Comparison of ENCODE assay signal across 24 cellular contexts in the genomic region with DNA sequence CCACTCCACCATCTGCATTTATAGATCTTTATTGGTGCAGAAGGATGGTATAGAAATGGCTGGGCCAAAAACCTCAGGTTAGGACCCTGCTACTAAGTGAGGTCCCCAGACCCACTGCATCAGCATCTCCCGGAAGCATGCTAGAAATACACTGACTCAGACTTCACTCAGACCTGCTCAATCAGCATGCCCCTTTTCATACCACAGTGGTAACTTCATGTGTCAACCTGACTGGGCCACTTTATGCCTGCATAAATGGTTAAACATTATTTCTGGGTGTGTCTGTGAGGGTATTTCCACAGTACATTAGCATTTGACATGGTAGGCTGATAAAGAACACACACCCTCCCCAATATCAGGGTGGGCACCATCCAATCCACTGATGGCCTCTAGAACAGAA.
DNase-seq lines count a peak whose midpoint lies in the region; ATAC-seq, FAIRE-seq and TF ChIP-seq lines count a peak whose summit lies in the region.
"Had no signal": no experiment of that assay in that cellular context is flagged by ENCODE, and none has a peak within 500 bp of the region (broad histone marks: within the 10 kb centered on the region; RNA-seq: fewer than 3 reads in every experiment).

No MANE protein-coding gene starts in this region.

- in situ Hi-C loops in Caki2 (cut with HindIII; ENCODE audit: low pct_unique_long_range_greater_than_20kb, low sequenced_read_pairs) = no loop called here

- TF ChIP-seq CTCF in bronchial epithelial cell (IDR thresholded peaks at IDR 0.05; ENCODE audit: insufficient read depth, low read length, severe bottlenecking) (no peak), foreskin keratinocyte (conservative IDR thresholded peaks at IDR 0.05) (no peak)

- H3K27me3 ChIP-seq in bronchial epithelial cell (ENCODE audit: control insufficient read depth, insufficient read depth, low read length) = no peaks in the 10 kb centered on the region
- H3K27me3 ChIP-seq in foreskin keratinocyte = no peaks in the 10 kb centered on the region
- H3K27me3 ChIP-seq: BE2C; BLaER1 treated with 17β-estradiol and CSF1 and Interleukin-3, amounts not matched to agents 10 nM and 100 nM had no signal

- H3K27ac ChIP-seq in foreskin keratinocyte = peak overlapping the region; percentile 86
- H3K27ac ChIP-seq: A549; BLaER1 treated with 17β-estradiol and CSF1 and Interleukin-3, amounts not matched to agents 10 nM and 100 nM had no signal

- ATAC-seq in foreskin keratinocyte = peak; percentile 55
- ATAC-seq in GM19395 (IDR thresholded peaks at IDR 0.05; ENCODE audit: unreplicated experiment) = no peak
- ATAC-seq: A549 had no signal

- H3K36me3 ChIP-seq in bronchial epithelial cell (ENCODE audit: control insufficient read depth, insufficient read depth, low read length) = no peaks in the 10 kb centered on the region
- H3K36me3 ChIP-seq: BE2C; BLaER1 treated with 17β-estradiol and CSF1 and Interleukin-3, amounts not matched to agents 10 nM and 100 nM; HAP-1 had no signal

- peaks cover 10% of the 10 kb centered on the region for H3K4me1 ChIP-seq in foreskin keratinocyte
- H3K4me1 ChIP-seq: A549, BE2C, HAP-1 had no signal

- DNase-seq in Caki2 (ENCODE audit: low read depth) (peak; percentile 49), bronchial epithelial cell (ENCODE audit: low read depth) (peak; percentile 67), foreskin keratinocyte (peak; percentile 29 to 59), renal cortical epithelial cell (ENCODE audit: low read depth) (peak; percentile 31), NCI-H2029 treated with DMSO at 0.1 percent for 48 hours (lab: John Stamatoyannopoulos, UW) (no peak), medulla oblongata (ENCODE audit: extremely low spot score) (no peak)
- DNase-seq: 8988T; ACHN; AML-193; BE2C; Calu3; CD4-positive, alpha-beta T cell; CD8-positive, alpha-beta memory T cell; DMS79 treated with DMSO at 0.1 percent for 48 hours; GF-D8; GOT3; HFFc6 had no signal

- H3K4me3 ChIP-seq in bronchial epithelial cell (ENCODE audit: low read depth, low read length) = no peak overlapping the region
- H3K4me3 ChIP-seq: A549; BLaER1 treated with 17β-estradiol and CSF1 and Interleukin-3, amounts not matched to agents 10 nM and 100 nM; HAP-1 had no signal

- FAIRE-seq in bronchial epithelial cell (lab: Jason Lieb, UNC) = no peak
- FAIRE-seq: A549, GM12891, GM18507, H54 had no signal

Comparison
In these comparisons a context has a peak if more than half of its experiments do, and no peak if none do; other contexts are left out.
1. DNase-seq: peak in Caki2 (single experiment), bronchial epithelial cell (single experiment), foreskin keratinocyte (2 of 2) and renal cortical epithelial cell (single experiment); none in NCI-H2029 treated with DMSO at 0.1 percent for 48 hours (single experiment) and medulla oblongata (single experiment).